Comparison of ENCODE assay signal across 8 cellular contexts in the genomic region with DNA sequence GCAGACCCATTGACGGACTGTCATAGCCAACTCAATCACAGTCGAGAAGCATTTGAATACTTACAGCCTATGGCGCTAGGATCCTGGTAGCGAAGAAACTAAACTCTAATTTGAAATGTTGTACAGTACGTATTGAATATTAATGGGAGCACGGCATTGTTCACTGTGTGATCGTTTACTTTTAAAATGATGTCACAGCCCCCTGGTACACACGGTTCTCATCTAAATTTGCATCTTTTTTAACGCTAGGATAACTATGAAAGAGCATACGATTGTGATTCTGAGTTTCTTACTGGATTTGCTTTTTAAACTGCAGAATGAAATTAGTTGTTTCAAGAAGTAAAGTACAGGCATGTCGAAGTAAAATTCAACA. TPM values are rescaled to one million over a fixed set of nuclear protein-coding genes. Genes with fewer than 3 reads are reported as not detected.
DNase-seq lines count a peak whose midpoint lies in the region; ATAC-seq and TF ChIP-seq lines count a peak whose summit lies in the region.

No MANE protein-coding gene starts in this region.

- H2AFZ ChIP-seq in hepatocyte: peak overlapping the region; percentile 92

- peak overlapping the region; percentile 97 for H3K27ac ChIP-seq in WERI-Rb-1
- peak overlapping the region; percentile 99 for H3K27ac ChIP-seq in hepatocyte
- H3K27ac ChIP-seq in stomach smooth muscle (ENCODE audit: low read length): peak overlapping the region; percentile 86

- 89% methylated on average over 11 of the region's 11 CpGs for WGBS in hepatocyte (ENCODE audit: low lambda C conversion rate, missing lambda C conversion rate)

- ATAC-seq in GM21515 (IDR thresholded peaks at IDR 0.05; ENCODE audit: unreplicated experiment) (peak; percentile 22), GM21526 (IDR thresholded peaks at IDR 0.05; ENCODE audit: low FRiP score, unreplicated experiment) (no peak)

- DNase-seq in AG10803 (ENCODE audit: low read depth) (no peak), WERI-Rb-1 (no peak), hepatocyte (ENCODE audit: low spot score) (no peak), GM19238 (ENCODE audit: insufficient read length, low spot score) (no peak), NOMO-1 treated with dmso at 0.1 percent for 144 hours (lab: John Stamatoyannopoulos, UW; ENCODE audit: unreplicated experiment) (no peak)

- H3K4me3 ChIP-seq in AG10803 (ENCODE audit: low read length) (peak overlapping the region; percentile 86), WERI-Rb-1 (ENCODE audit: low read depth, low read length) (peak overlapping the region; percentile 93; the same call in 1 of the 2 replicates), hepatocyte (no peak overlapping the region), stomach smooth muscle (ENCODE audit: low read length in 2 of 2) (peak overlapping the region; percentile 64 to 92)

- TF ChIP-seq CTCF in AG10803 (conservative IDR thresholded peaks at IDR 0.05; ENCODE audit: low read length) (no peak), WERI-Rb-1 (IDR thresholded peaks at IDR 0.05; ENCODE audit: low read depth, low read length) (no peak), hepatocyte (IDR thresholded peaks at IDR 0.05; ENCODE audit: poor library complexity) (no peak)

- H3K9me3 ChIP-seq in WERI-Rb-1 (ENCODE audit: severe bottlenecking) (peaks cover 4% of the 10 kb centered on the region), hepatocyte (ENCODE audit: low read depth) (no peaks in the 10 kb centered on the region), stomach smooth muscle (ENCODE audit: control insufficient read depth in 2 of 2, low read length in 2 of 2) (no peaks in the 10 kb centered on the region)

- no peaks in the 10 kb centered on the region for H4K20me1 ChIP-seq in hepatocyte (ENCODE audit: insufficient read depth, poor library complexity, severe bottlenecking)

- H3K27me3 ChIP-seq in WERI-Rb-1 (ENCODE audit: insufficient read depth, low read depth, severe bottlenecking) (no peaks in the 10 kb centered on the region), hepatocyte (no peaks in the 10 kb centered on the region), stomach smooth muscle (ENCODE audit: control insufficient read depth in 1 of 2, insufficient read depth in 2 of 2, low read length in 2 of 2) (no peaks in the 10 kb centered on the region)

- H3K4me2 ChIP-seq in hepatocyte: peak overlapping the region; percentile 77

- H3K36me3 ChIP-seq in WERI-Rb-1 (no peaks in the 10 kb centered on the region; the same call in 1 of the 2 replicates), hepatocyte (replicated peaks; ENCODE audit: insufficient read depth, low read depth) (no peaks in the 10 kb centered on the region), stomach smooth muscle (ENCODE audit: control insufficient read depth in 2 of 2, insufficient read depth in 2 of 2, low read length in 2 of 2) (no peaks in the 10 kb centered on the region)

- peaks cover 15% of the 10 kb centered on the region for H3K4me1 ChIP-seq in hepatocyte (ENCODE audit: insufficient read depth)
- H3K4me1 ChIP-seq in stomach smooth muscle (ENCODE audit: control insufficient read depth, insufficient read depth, low read length): peaks cover 4% of the 10 kb centered on the region

- peaks cover 36% of the 10 kb centered on the region for H3K79me2 ChIP-seq in hepatocyte

- H3K9ac ChIP-seq in stomach smooth muscle (ENCODE audit: low read length in 2 of 2): peak overlapping the region; percentile 86 to 87

- H3K9me2 ChIP-seq in hepatocyte (replicated peaks; ENCODE audit: insufficient read depth): no peaks in the 10 kb centered on the region

RNA-seq across cellular contexts. Expression of a gene that starts 0.9 kb away (rescaled TPM):
- total RNA-seq in hepatocyte: 11.0 and 17.3 TPM in 2 replicates
- 12.0 and 12.9 TPM in 2 replicates for polyA plus RNA-seq in hepatocyte
